11 cellular contexts compared by ENCODE assay signal in the genomic region with DNA sequence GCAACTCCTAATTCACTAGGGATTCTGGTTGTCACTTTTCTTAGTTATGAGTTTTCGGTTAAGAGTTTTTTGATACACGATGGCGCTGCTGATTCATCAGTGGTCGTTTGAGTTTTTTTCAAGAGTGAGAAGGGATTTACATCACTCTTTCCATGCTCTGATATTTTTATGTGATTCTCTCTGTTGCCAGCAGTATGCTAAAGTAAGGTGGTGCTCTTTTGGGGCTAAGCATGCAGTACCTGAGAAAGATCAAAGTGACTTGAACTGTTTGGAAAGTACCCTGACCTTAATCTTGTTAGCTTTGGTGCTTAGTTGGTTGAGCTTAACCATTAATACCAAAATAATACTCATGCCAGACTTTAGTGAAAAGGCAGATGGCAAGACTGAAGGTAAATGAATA. TPM values are rescaled to one million over a fixed set of nuclear protein-coding genes. Genes with fewer than 3 reads are reported as not detected.
"Had no signal": no experiment of that assay in that cellular context is flagged by ENCODE, and none has a peak within 500 bp of the region (broad histone marks: within the 10 kb centered on the region; RNA-seq: fewer than 3 reads in every experiment).

No MANE protein-coding gene starts in this region.

- H3K9me3 Mint-ChIP-seq: neural crest cell had no signal

- H3K27ac ChIP-seq: cardiac muscle cell, esophagus squamous epithelium had no signal

- DNase-seq: activated CD4-positive, CD25-positive, alpha-beta regulatory T cell; esophagus squamous epithelium; foreskin fibroblast; glutamatergic neuron; stimulated activated CD4-positive, alpha-beta T cell treated with anti-CD3 and anti-CD28 coated beads, Interleukin-4, amount 100 ng/mL, for 1 hour; stimulated activated CD8-positive, alpha-beta memory T cell treated with anti-CD3 and anti-CD28 coated beads, Interleukin-4, amount 100 ng/mL, for 48 hours had no signal

- H3K4me3 ChIP-seq: cardiac muscle cell, esophagus squamous epithelium had no signal

- H3K4me3 Mint-ChIP-seq: neural crest cell had no signal

- H3K36me3 ChIP-seq: cardiac muscle cell had no signal

- H3K27me3 ChIP-seq: cardiac muscle cell, esophagus squamous epithelium had no signal

RNA-seq across cellular contexts. Expression of a gene that starts 56.5 kb away (rescaled TPM):
- total RNA-seq: astrocyte; cardiac muscle cell; neural crest cell; osteocyte; T-helper 2 cell treated with Interferon-gamma antibody and Interleukin-4, amounts not matched to agents 100 ng/mL and 5 ng/mL, for 36 hours had no signal
- polyA plus RNA-seq: cardiac muscle cell had no signal
